In genomic region chr18:12279781-12280531, GRCh38 we compare ENCODE assay signal across 14 cellular contexts. TPM values are rescaled to one million over a fixed set of nuclear protein-coding genes. Genes with fewer than 3 reads are reported as not detected.
DNase-seq lines count a peak whose midpoint lies in the region; ATAC-seq and TF ChIP-seq lines count a peak whose summit lies in the region.
"Had no signal": no experiment of that assay in that cellular context is flagged by ENCODE, and none has a peak within 500 bp of the region (broad histone marks: within the 10 kb centered on the region; RNA-seq: fewer than 3 reads in every experiment).

No MANE protein-coding gene starts in this region.

- peak overlapping the region; percentile 90 to 97 (median 94) for H3K27ac ChIP-seq in transverse colon
- H3K27ac ChIP-seq: WERI-Rb-1 had no signal

- H3K4me1 ChIP-seq in transverse colon = peaks cover 4 to 24% (median 6%) of the 10 kb centered on the region in 4 donors

- in situ Hi-C loops in transverse colon (cut with MboI; ENCODE audit: low pct_ligation_motif_present in 1 of 4, low pct_unique_long_range_greater_than_20kb in 1 of 4, low sequenced_read_pairs in 3 of 4) = no loop called here

- no peaks in the 10 kb centered on the region for H3K9me3 ChIP-seq in transverse colon

- TF ChIP-seq CTCF in WTC11 (IDR thresholded peaks at IDR 0.05) = no peak
- TF ChIP-seq CTCF in fibroblast of the aortic adventitia (IDR thresholded peaks at IDR 0.05; ENCODE audit: insufficient read depth, low read length) = no peak
- no peak for TF ChIP-seq CTCF in nephron (IDR thresholded peaks at IDR 0.05; ENCODE audit: unreplicated experiment in 3 of 3)
- no peak for TF ChIP-seq CTCF in transverse colon (IDR thresholded peaks at IDR 0.05)

- peaks cover 3% of the 10 kb centered on the region for H3K27me3 ChIP-seq in transverse colon

- ATAC-seq in WTC11 = no peak
- ATAC-seq in activated T-helper 17 cell treated with anti-CD3 and anti-CD28 coated beads, Interleukin-2, amount 50 U/mL, for 72 hours (replicated peaks) = no peak
- no peak for ATAC-seq in HG02981 (IDR thresholded peaks at IDR 0.05; ENCODE audit: unreplicated experiment)
- no peak for ATAC-seq in HG03175 (IDR thresholded peaks at IDR 0.05; ENCODE audit: unreplicated experiment)
- ATAC-seq: GM12878 had no signal

- DNase-seq in WTC11 (ENCODE audit: low spot score) (no peak), fibroblast of the aortic adventitia (ENCODE audit: low read depth) (no peak), transverse colon (no peak), HEK293T (ENCODE audit: extremely low spot score) (no peak)
- DNase-seq: effector CD8-positive, alpha-beta T cell; WERI-Rb-1 had no signal

- H3K27me3 Mint-ChIP-seq in WTC11 (ENCODE audit: low read depth) (peaks cover 2% of the 10 kb centered on the region), nephron (ENCODE audit: low read depth) (peaks cover 21% of the 10 kb centered on the region)
- H3K27me3 Mint-ChIP-seq in activated T-helper 17 cell treated with anti-CD3 and anti-CD28 coated beads, Interleukin-2, amount 50 U/mL, for 72 hours = peaks cover 10% of the 10 kb centered on the region

- no peak overlapping the region for H3K4me3 Mint-ChIP-seq in WTC11
- peak overlapping the region in 2 of 3 experiments; percentile 79 to 80 for H3K4me3 Mint-ChIP-seq in nephron
- H3K4me3 Mint-ChIP-seq in activated T-helper 17 cell treated with anti-CD3 and anti-CD28 coated beads, Interleukin-2, amount 50 U/mL, for 72 hours = no peak overlapping the region
- H3K4me3 Mint-ChIP-seq: IgD-negative memory B cell; stimulated activated naive CD8-positive, alpha-beta T cell treated with anti-CD3 and anti-CD28 coated beads, Interleukin-15, Interleukin-2, amounts not matched to agents 100 ng/mL and 50 ng/mL, for 24 hours had no signal

- intact Hi-C loops in transverse colon (cut with DNase I; ENCODE audit: low total_unique reads) = loop anchor here (2.0 to 10.0 kb wide), 3 partner anchors 27 to 385 kb away; no protein-coding TSS in a partner anchor

- WGBS in transverse colon (ENCODE audit: low coverage in 1 of 2), 2 donors = 77% methylated on average over 16 of the region's 16 CpGs; no CpG with 5 or more reads in 1 of the 2 donors

- TF ChIP-seq POLR2A in transverse colon (IDR thresholded peaks at IDR 0.05) = no peak

- H3K4me3 ChIP-seq in fibroblast of the aortic adventitia (ENCODE audit: low read depth, low read length) (peak overlapping the region; percentile 46), transverse colon (peak overlapping the region in 3 of 4 donors; percentile 9 to 35 (median 28))
- H3K4me3 ChIP-seq: GM12878 had no signal

- H3K36me3 ChIP-seq in transverse colon = no peaks in the 10 kb centered on the region
- H3K36me3 ChIP-seq: WERI-Rb-1 had no signal

- TF ChIP-seq EP300 in transverse colon (IDR thresholded peaks at IDR 0.05; ENCODE audit: low read depth) = no peak

- CTCF ChIA-PET in WTC11 (lab: Charles Lee) (interaction anchor here (0.6 to 6.2 kb wide), 10 partner anchors 8 to 98 kb away, joined by 3 to 63 read pairs (median 10); partner anchors contain the start of gene AFG3L2), HEK293T (lab: Yijun Ruan, JAX) (interaction anchor here (0.6 to 1.1 kb wide), 2 partner anchors 8 to 9 kb away, joined by 3 read pairs; no protein-coding TSS in a partner anchor)

- H3K36me3 Mint-ChIP-seq in WTC11 (no peaks in the 10 kb centered on the region), nephron (ENCODE audit: low read depth) (no peaks in the 10 kb centered on the region)
- no peaks in the 10 kb centered on the region for H3K36me3 Mint-ChIP-seq in activated T-helper 17 cell treated with anti-CD3 and anti-CD28 coated beads, Interleukin-2, amount 50 U/mL, for 72 hours (ENCODE audit: low read depth)
- H3K36me3 Mint-ChIP-seq: IgD-negative memory B cell had no signal

- H3K27ac Mint-ChIP-seq in WTC11 (peak overlapping the region; percentile 63), nephron (peak overlapping the region; percentile 98 to 100 (median 99))
- no peak overlapping the region for H3K27ac Mint-ChIP-seq in activated T-helper 17 cell treated with anti-CD3 and anti-CD28 coated beads, Interleukin-2, amount 50 U/mL, for 72 hours
- H3K27ac Mint-ChIP-seq: stimulated activated naive CD8-positive, alpha-beta T cell treated with anti-CD3 and anti-CD28 coated beads, Interleukin-15, Interleukin-2, amounts not matched to agents 100 ng/mL and 50 ng/mL, for 24 hours had no signal

- H3K4me1 Mint-ChIP-seq in WTC11 = peaks cover 28% of the 10 kb centered on the region
- peaks cover 54% of the 10 kb centered on the region for H3K4me1 Mint-ChIP-seq in nephron
- no peaks in the 10 kb centered on the region for H3K4me1 Mint-ChIP-seq in activated T-helper 17 cell treated with anti-CD3 and anti-CD28 coated beads, Interleukin-2, amount 50 U/mL, for 72 hours
- H3K4me1 Mint-ChIP-seq: IgD-negative memory B cell had no signal

- POLR2A ChIA-PET in WTC11 (lab: Charles Lee) (interaction anchor here (2.1 kb wide), 1 partner anchor 9 kb away, joined by 10 read pairs; no protein-coding TSS in a partner anchor), HEK293T (lab: Yijun Ruan, JAX) (no interaction called here)

- H3K9me3 Mint-ChIP-seq in WTC11 (no peaks in the 10 kb centered on the region), nephron (no peaks in the 10 kb centered on the region)
- no peaks in the 10 kb centered on the region for H3K9me3 Mint-ChIP-seq in activated T-helper 17 cell treated with anti-CD3 and anti-CD28 coated beads, Interleukin-2, amount 50 U/mL, for 72 hours
- H3K9me3 Mint-ChIP-seq: IgD-negative memory B cell; stimulated activated naive CD8-positive, alpha-beta T cell treated with anti-CD3 and anti-CD28 coated beads, Interleukin-15, Interleukin-2, amounts not matched to agents 100 ng/mL and 50 ng/mL, for 24 hours had no signal

TF ChIP-seq in WTC11, 78 proteins besides CTCF, POLR2A, EP300 and RAD21:
- TF ChIP-seq NFATC4 (CRISPR knock-in tag; IDR thresholded peaks at IDR 0.05) (0 out of 2 replicates have a peak, but pooled peaks have one; percentile 25), JUN (CRISPR knock-in tag; IDR thresholded peaks at IDR 0.05) (no peak)

TF ChIP-seq in HEK293T, 16 proteins besides CTCF, POLR2A, EP300 and RAD21:
- TF ChIP-seq FOXA1 (IDR thresholded peaks at IDR 0.05) = no peak
- no peak for TF ChIP-seq ELF4 (IDR thresholded peaks at IDR 0.05)
- no peak for TF ChIP-seq CTBP1 (IDR thresholded peaks at IDR 0.05; ENCODE audit: borderline replicate concordance)

RNA-seq across cellular contexts. Expression of gene CIDEA, which starts 25.8 kb away (rescaled TPM):
- total RNA-seq in WTC11 (2021) (0.23 to 0.50 TPM (median 0.23 TPM) in 3 replicates), fibroblast of the aortic adventitia (ENCODE audit: low replicate concordance) (not detected in 2 replicates), transverse colon (1 to 10 TPM in 2 of 4 donors, under 1 TPM in 1, not detected in 1; 0.68 to 3.8 (median 3.7) TPM)
- total RNA-seq in activated T-helper 17 cell treated with anti-CD3 and anti-CD28 coated beads, Interleukin-2, amount 50 U/mL, for 72 hours = not detected
- total RNA-seq: GM12878, RPMI7951 had no signal

RNA-seq across cellular contexts. Expression of gene TUBB6, which starts 28.1 kb away (rescaled TPM):
- total RNA-seq in WTC11 (2021) (137 to 240 TPM (median 149 TPM) in 3 replicates), fibroblast of the aortic adventitia (ENCODE audit: low replicate concordance) (75.6 and 358 TPM in 2 replicates), transverse colon (100 to 1,000 TPM in 2 of 4 donors, 10 to 100 TPM in 2; 61.0 to 164 (median 108) TPM)
- 10 to 100 TPM in 1 of 2 donors, 1 to 10 TPM in 1; 6.9 to 20.4 TPM for total RNA-seq in activated T-helper 17 cell treated with anti-CD3 and anti-CD28 coated beads, Interleukin-2, amount 50 U/mL, for 72 hours

Comparison
In these comparisons a context has a peak if more than half of its experiments do, and no peak if none do; other contexts are left out.
1. H3K4me3 Mint-ChIP-seq: peak in nephron (2 of 3); none in WTC11 (single experiment) and activated T-helper 17 cell treated with anti-CD3 and anti-CD28 coated beads, Interleukin-2, amount 50 U/mL, for 72 hours (single experiment).